Comparison of ENCODE assay signal across 19 cellular contexts in genomic region chr1:43286115-43286514, GRCh38. TPM values are rescaled to one million over a fixed set of nuclear protein-coding genes. Genes with fewer than 3 reads are reported as not detected.
DNase-seq lines count a peak whose midpoint lies in the region; ATAC-seq and TF ChIP-seq lines count a peak whose summit lies in the region.
"Had no signal": no experiment of that assay in that cellular context is flagged by ENCODE, and none has a peak within 500 bp of the region (broad histone marks: within the 10 kb centered on the region; RNA-seq: fewer than 3 reads in every experiment).

No MANE protein-coding gene starts in this region.

- no peak overlapping the region for H3K9ac ChIP-seq in neural progenitor cell

- WGBS in aorta, 2 donors: 93 to 97% methylated on average over 11 of the region's 11 CpGs

- H3K9me3 Mint-ChIP-seq in glutamatergic neuron (ENCODE audit: unreplicated experiment) (no peaks in the 10 kb centered on the region), neural progenitor cell (peaks cover 2% of the 10 kb centered on the region), T-cell (no peaks in the 10 kb centered on the region)
- H3K9me3 Mint-ChIP-seq in activated CD4-positive, alpha-beta memory T cell treated with anti-CD3 and anti-CD28 coated beads for 36 hours: no peaks in the 10 kb centered on the region
- H3K9me3 Mint-ChIP-seq: natural killer cell treated with Interleukin-12 subunit alpha and Interleukin-12 subunit beta and Interleukin-15 and Interleukin-18, amount 100 ng/mL, for 72 hours; T-helper 1 cell treated with Interleukin-12 subunit alpha and Interleukin-12 subunit beta and Interleukin-4 antibody, amounts not matched to agents 30 μg/mL and 1 μg/mL, for 36 hours had no signal

- TF ChIP-seq CTCF in glutamatergic neuron (IDR thresholded peaks at IDR 0.05; ENCODE audit: partially characterized antibody, unreplicated experiment) (no peak), neural progenitor cell (IDR thresholded peaks at IDR 0.05) (no peak)

- H3K27me3 ChIP-seq in neural progenitor cell (no peaks in the 10 kb centered on the region), aorta (ENCODE audit: control insufficient read depth in 1 of 2, insufficient read depth in 2 of 2, low read length in 1 of 2) (no peaks in the 10 kb centered on the region)
- H3K27me3 ChIP-seq: suprapubic skin had no signal

- H3K27ac Mint-ChIP-seq in glutamatergic neuron (ENCODE audit: unreplicated experiment) (peak overlapping the region; percentile 22), neural progenitor cell (peak overlapping the region; percentile 31), T-cell (no peak overlapping the region)
- no peak overlapping the region for H3K27ac Mint-ChIP-seq in activated CD4-positive, alpha-beta memory T cell treated with anti-CD3 and anti-CD28 coated beads for 36 hours
- H3K27ac Mint-ChIP-seq: natural killer cell treated with Interleukin-12 subunit alpha and Interleukin-12 subunit beta and Interleukin-15 and Interleukin-18, amount 100 ng/mL, for 72 hours; T-helper 1 cell treated with Interleukin-12 subunit alpha and Interleukin-12 subunit beta and Interleukin-4 antibody, amounts not matched to agents 30 μg/mL and 1 μg/mL, for 36 hours had no signal

- H3F3A ChIP-seq in neural progenitor cell (ENCODE audit: low read depth): no peaks in the 10 kb centered on the region

- H3K9me3 ChIP-seq in neural progenitor cell (ENCODE audit: low read depth) (no peaks in the 10 kb centered on the region), aorta (ENCODE audit: control insufficient read depth, low read length) (no peaks in the 10 kb centered on the region)
- H3K9me3 ChIP-seq: suprapubic skin had no signal

- no peaks in the 10 kb centered on the region for H4K20me1 ChIP-seq in neural progenitor cell (ENCODE audit: low read depth)

- H3K27me3 Mint-ChIP-seq in glutamatergic neuron (ENCODE audit: unreplicated experiment) (peaks cover 9% of the 10 kb centered on the region), neural progenitor cell (ENCODE audit: insufficient read depth, low read depth) (peaks cover 2% of the 10 kb centered on the region), T-cell (peaks cover 4 to 11% of the 10 kb centered on the region in 2 donors)
- no peaks in the 10 kb centered on the region for H3K27me3 Mint-ChIP-seq in activated CD4-positive, alpha-beta memory T cell treated with anti-CD3 and anti-CD28 coated beads for 36 hours

- H3K27ac ChIP-seq in neural progenitor cell (no peak overlapping the region), aorta (ENCODE audit: low read depth in 1 of 2, low read length in 2 of 2) (no peak overlapping the region)
- H3K27ac ChIP-seq: WERI-Rb-1 had no signal

- POLR2A ChIA-PET in activated CD4-positive, alpha-beta memory T cell treated with anti-CD3 and anti-CD28 coated beads for 36 hours (lab: Charles Lee): no interaction called here
- POLR2A ChIA-PET in T-cell (lab: Charles Lee): no interaction called here

- H3K4me1 Mint-ChIP-seq in glutamatergic neuron (ENCODE audit: low read depth, unreplicated experiment) (peaks cover 7% of the 10 kb centered on the region), neural progenitor cell (peaks cover 12% of the 10 kb centered on the region), T-cell (no peaks in the 10 kb centered on the region)
- no peaks in the 10 kb centered on the region for H3K4me1 Mint-ChIP-seq in activated CD4-positive, alpha-beta memory T cell treated with anti-CD3 and anti-CD28 coated beads for 36 hours (ENCODE audit: low read depth)

- H3K4me3 Mint-ChIP-seq in glutamatergic neuron (ENCODE audit: unreplicated experiment) (peak overlapping the region; percentile 28), neural progenitor cell (no peak overlapping the region), T-cell (no peak overlapping the region)
- no peak overlapping the region for H3K4me3 Mint-ChIP-seq in activated CD4-positive, alpha-beta memory T cell treated with anti-CD3 and anti-CD28 coated beads for 36 hours
- H3K4me3 Mint-ChIP-seq: natural killer cell treated with Interleukin-12 subunit alpha and Interleukin-12 subunit beta and Interleukin-15 and Interleukin-18, amount 100 ng/mL, for 72 hours; T-helper 1 cell treated with Interleukin-12 subunit alpha and Interleukin-12 subunit beta and Interleukin-4 antibody, amounts not matched to agents 30 μg/mL and 1 μg/mL, for 36 hours had no signal

- H2AFZ ChIP-seq in neural progenitor cell (replicated peaks): no peak overlapping the region

- no peak overlapping the region for H3K4me2 ChIP-seq in neural progenitor cell

- H3K4me3 ChIP-seq in neural progenitor cell: no peak overlapping the region
- no peak overlapping the region for H3K4me3 ChIP-seq in aorta (ENCODE audit: low read length in 2 of 2)

- H3K36me3 Mint-ChIP-seq in glutamatergic neuron (ENCODE audit: unreplicated experiment) (no peaks in the 10 kb centered on the region), neural progenitor cell (no peaks in the 10 kb centered on the region), T-cell (no peaks in the 10 kb centered on the region)
- no peaks in the 10 kb centered on the region for H3K36me3 Mint-ChIP-seq in activated CD4-positive, alpha-beta memory T cell treated with anti-CD3 and anti-CD28 coated beads for 36 hours
- H3K36me3 Mint-ChIP-seq: natural killer cell treated with Interleukin-12 subunit alpha and Interleukin-12 subunit beta and Interleukin-15 and Interleukin-18, amount 100 ng/mL, for 72 hours had no signal

- ATAC-seq in aorta (ENCODE audit: low FRiP score) (no peak), T-cell (replicated peaks in 1 of 4) (no peak)

- peak; percentile 65 for DNase-seq in NCI-H526 treated with DMSO at 0.1 percent for 48 hours (lab: John Stamatoyannopoulos, UW)
- DNase-seq in glutamatergic neuron: no peak
- DNase-seq in neural progenitor cell (ENCODE audit: low spot score): no peak
- peak; percentile 17 to 50 for DNase-seq in aorta
- no peak for DNase-seq in activated naive CD4-positive, alpha-beta T cell treated with Interleukin-2 at 50 U/mL for 16 hours
- no peak for DNase-seq in activated CD4-positive, alpha-beta memory T cell treated with anti-CD3 and anti-CD28 coated beads for 36 hours
- no peak for DNase-seq in T-cell
- DNase-seq: activated CD4-positive, alpha-beta T cell treated with anti-CD3 and anti-CD28 coated beads, Interleukin-2, amount 50 U/mL, for 4 hours; activated naive CD4-positive, alpha-beta T cell; activated T-cell treated with anti-CD3 and anti-CD28 coated beads, Interleukin-2, amount 50 U/mL, for 1 hour; head of caudate nucleus; NCI-H1417 treated with DMSO at 0.1 percent for 48 hours; OCI-M1; WERI-Rb-1 had no signal

- H3K36me3 ChIP-seq in neural progenitor cell: no peaks in the 10 kb centered on the region
- H3K36me3 ChIP-seq in aorta (ENCODE audit: control insufficient read depth in 1 of 2, insufficient read depth in 2 of 2, low read length in 1 of 2): no peaks in the 10 kb centered on the region
- H3K36me3 ChIP-seq: suprapubic skin, WERI-Rb-1 had no signal

- no peaks in the 10 kb centered on the region for H3K79me2 ChIP-seq in neural progenitor cell (ENCODE audit: low read depth)

- intact Hi-C loops in aorta (cut with DNase I): no loop called here
- intact Hi-C loops in activated CD4-positive, alpha-beta memory T cell treated with anti-CD3 and anti-CD28 coated beads for 36 hours (cut with micrococcal nuclease): no loop called here

- H3K4me1 ChIP-seq in neural progenitor cell (peaks cover 13% of the 10 kb centered on the region), aorta (ENCODE audit: control insufficient read depth in 1 of 2, insufficient read depth in 2 of 2, low read length in 2 of 2) (no peaks in the 10 kb centered on the region)

- CTCF ChIA-PET in activated CD4-positive, alpha-beta memory T cell treated with anti-CD3 and anti-CD28 coated beads for 36 hours (lab: Charles Lee): no interaction called here
- CTCF ChIA-PET in T-cell (lab: Charles Lee): no interaction called here

RNA-seq across cellular contexts. Expression of gene C1orf210, which starts 0.7 kb away (rescaled TPM):
- total RNA-seq in glutamatergic neuron (ENCODE audit: unreplicated experiment) (not detected), neural progenitor cell (ENCODE audit: low replicate concordance) (not detected in 2 replicates), aorta (not detected), T-cell (under 1 TPM in 2 of 5 donors, not detected in 3; 0.16 to 0.32 TPM)
- polyA plus RNA-seq in aorta: 1 to 10 TPM in 1 of 2 donors, not detected in 1; 2.3 TPM
- not detected for total RNA-seq in activated CD4-positive, alpha-beta memory T cell treated with anti-CD3 and anti-CD28 coated beads for 36 hours
- total RNA-seq: fibroblast of lung; natural killer cell treated with Interleukin-12 subunit alpha and Interleukin-12 subunit beta and Interleukin-15 and Interleukin-18, amount 100 ng/mL, for 72 hours; pulmonary artery endothelial cell had no signal
- polyA plus RNA-seq: fibroblast of lung had no signal

RNA-seq across cellular contexts. Expression of gene TIE1, which starts 14.7 kb away (rescaled TPM):
- 11.3 TPM for total RNA-seq in glutamatergic neuron (ENCODE audit: unreplicated experiment)
- 0.21 and 0.25 TPM in 2 replicates for total RNA-seq in neural progenitor cell (ENCODE audit: low replicate concordance)
- 10 to 100 TPM; 41.0 to 65.3 TPM for total RNA-seq in aorta
- polyA plus RNA-seq in aorta: 1 to 10 TPM; 4.0 to 4.1 TPM
- total RNA-seq in activated CD4-positive, alpha-beta memory T cell treated with anti-CD3 and anti-CD28 coated beads for 36 hours: not detected
- total RNA-seq in T-cell: 1 to 10 TPM in 1 of 5 donors, under 1 TPM in 4; 0.26 to 1.9 (median 0.32) TPM
- total RNA-seq: fibroblast of lung had no signal

RNA-seq across cellular contexts. Expression of gene TMEM125, which starts 16.3 kb away (rescaled TPM):
- total RNA-seq in glutamatergic neuron (ENCODE audit: unreplicated experiment): not detected
- total RNA-seq in neural progenitor cell (ENCODE audit: low replicate concordance): 0.73 and 2.2 TPM in 2 replicates
- not detected for total RNA-seq in aorta
- 1 to 10 TPM in 1 of 2 donors, not detected in 1; 6.1 TPM for polyA plus RNA-seq in aorta
- under 1 TPM in 1 of 2 experiments, not detected in 1; 0.12 TPM for total RNA-seq in activated CD4-positive, alpha-beta memory T cell treated with anti-CD3 and anti-CD28 coated beads for 36 hours
- total RNA-seq in T-cell: under 1 TPM in 3 of 5 donors, not detected in 2; 0.20 to 0.46 (median 0.35) TPM
- total RNA-seq: fibroblast of lung; natural killer cell treated with Interleukin-12 subunit alpha and Interleukin-12 subunit beta and Interleukin-15 and Interleukin-18, amount 100 ng/mL, for 72 hours; pulmonary artery endothelial cell had no signal

RNA-seq across cellular contexts. Expression of gene MPL, which starts 51.5 kb away (rescaled TPM):
- not detected for total RNA-seq in glutamatergic neuron (ENCODE audit: unreplicated experiment)
- 0.09 TPM in 1 of 2 replicates, not detected in the other for total RNA-seq in neural progenitor cell (ENCODE audit: low replicate concordance)
- total RNA-seq in aorta: under 1 TPM; 0.18 to 0.52 TPM
- under 1 TPM in 1 of 2 donors, not detected in 1; 0.20 TPM for polyA plus RNA-seq in aorta
- not detected for total RNA-seq in activated CD4-positive, alpha-beta memory T cell treated with anti-CD3 and anti-CD28 coated beads for 36 hours
- total RNA-seq in T-cell: under 1 TPM in 3 of 5 donors, not detected in 2; 0.26 to 0.63 (median 0.61) TPM
- total RNA-seq: fibroblast of lung; natural killer cell treated with Interleukin-12 subunit alpha and Interleukin-12 subunit beta and Interleukin-15 and Interleukin-18, amount 100 ng/mL, for 72 hours; pulmonary artery endothelial cell; suprapubic skin had no signal
- polyA plus RNA-seq: fibroblast of lung had no signal

Comparison
In these comparisons a context has a peak if more than half of its experiments do, and no peak if none do; other contexts are left out.
1. DNase-seq: peak in NCI-H526 treated with DMSO at 0.1 percent for 48 hours (single experiment) and aorta (2 of 2); none in glutamatergic neuron (single experiment), neural progenitor cell (single experiment), activated naive CD4-positive, alpha-beta T cell treated with Interleukin-2 at 50 U/mL for 16 hours (single experiment), activated CD4-positive, alpha-beta memory T cell treated with anti-CD3 and anti-CD28 coated beads for 36 hours (single experiment) and T-cell (0 of 34).
2. H3K27ac Mint-ChIP-seq: peak in glutamatergic neuron (single experiment) and neural progenitor cell (single experiment); none in activated CD4-positive, alpha-beta memory T cell treated with anti-CD3 and anti-CD28 coated beads for 36 hours (single experiment) and T-cell (0 of 2).